ENCODE assay signal across 8 cellular contexts in the genomic region with DNA sequence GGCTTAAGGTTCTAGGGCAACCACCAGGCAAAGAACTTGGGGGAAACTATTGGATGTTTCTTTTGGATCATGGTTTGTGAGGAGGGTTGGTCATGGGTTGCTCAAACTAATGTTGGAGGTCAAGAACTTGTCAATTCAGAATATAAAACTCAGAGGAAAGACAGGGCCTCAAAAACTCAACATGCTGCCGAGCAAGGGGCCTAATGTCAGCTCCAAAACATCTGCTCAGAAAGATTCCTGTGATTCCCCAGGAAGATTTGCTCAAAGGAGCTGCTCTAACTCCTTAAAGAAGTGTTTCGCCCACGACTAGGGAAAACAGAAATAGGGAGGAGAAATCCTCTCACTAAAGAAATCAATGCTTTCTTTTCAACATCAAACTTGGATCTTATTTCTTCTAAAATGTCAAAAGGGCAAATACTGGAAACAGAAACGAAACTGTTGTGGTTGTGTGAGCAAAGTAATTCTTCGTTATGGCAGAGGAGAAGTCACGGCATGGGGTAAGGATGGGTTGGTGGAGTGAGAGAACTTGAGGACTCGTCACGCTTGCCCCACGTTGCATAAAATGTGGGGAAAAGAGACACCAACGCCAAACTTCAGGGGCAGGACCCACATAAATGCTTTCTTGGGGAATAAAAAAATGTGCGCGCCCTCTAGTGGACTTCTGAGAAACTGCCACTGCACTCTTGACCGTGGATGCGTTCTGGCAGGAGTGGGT. TPM values are rescaled to one million over a fixed set of nuclear protein-coding genes. Genes with fewer than 3 reads are reported as not detected.
DNase-seq lines count a peak whose midpoint lies in the region; ATAC-seq and TF ChIP-seq lines count a peak whose summit lies in the region.

No MANE protein-coding gene starts in this region.

- TF ChIP-seq CTCF in DND-41 (IDR thresholded peaks at IDR 0.05; ENCODE audit: borderline replicate concordance, extremely low read depth, low read length, poor library complexity, severe bottlenecking), result peak; percentile 92
- TF ChIP-seq CTCF in HL-60 (IDR thresholded peaks at IDR 0.05; ENCODE audit: insufficient read depth, low read length), result peak; percentile 63
- TF ChIP-seq CTCF in heart right ventricle (IDR thresholded peaks at IDR 0.05), result peak; percentile 69 to 94 (median 90)

- ATAC-seq in DND-41 (ENCODE audit: insufficient read depth, low read depth), result peak; percentile 69; the same call in 2 of the 3 replicates
- ATAC-seq in GM19468 (IDR thresholded peaks at IDR 0.05; ENCODE audit: extremely low read depth, unreplicated experiment), result peak; percentile 22
- peak in 6 of 8 donors; percentile 10 to 80 (median 24) for ATAC-seq in heart right ventricle

- intact Hi-C loops in heart right ventricle (cut with DNase I), result loop anchor here in 9 of 10 donors (2.0 to 10.0 kb wide), 9 partner anchors 283 to 549 kb away; no protein-coding TSS in a partner anchor

- 21 to 24% methylated on average over 14 of the region's 14 CpGs for WGBS in heart right ventricle, 2 donors

- H2AFZ ChIP-seq in DND-41 (ENCODE audit: low read depth, low read length), result peak overlapping the region; percentile 63; the same call in 1 of the 2 replicates

- DNase-seq in DND-41 (peak; percentile 43), HL-60 (ENCODE audit: low read depth in 1 of 2, low spot score in 1 of 2) (peak; percentile 18 to 70), SIG-M5 (lab: John Stamatoyannopoulos, UW) (peak; percentile 39), heart right ventricle (peak; percentile 21 to 44), retina (peak; percentile 70), NCI-H187 (lab: John Stamatoyannopoulos, UW) (no peak)
- DNase-seq in activated naive CD4-positive, alpha-beta T cell treated with anti-CD3 and anti-CD28 coated beads, Interleukin-2, amount 50 U/mL, for 16 hours, result peak; percentile 54

- H3K4me2 ChIP-seq in DND-41 (ENCODE audit: insufficient read depth, low read length), result peak overlapping the region; percentile 45; the same call in 1 of the 2 replicates

- no peaks in the 10 kb centered on the region for H3K36me3 ChIP-seq in DND-41 (ENCODE audit: insufficient read depth, low read length)
- H3K36me3 ChIP-seq in heart right ventricle, result no peaks in the 10 kb centered on the region

- H3K4me1 ChIP-seq in DND-41 (ENCODE audit: insufficient read depth, low read length) (peaks cover 4% of the 10 kb centered on the region), heart right ventricle (peaks cover 0 to 37% (median 7%) of the 10 kb centered on the region in 9 donors)

- H3K9ac ChIP-seq in DND-41 (ENCODE audit: low read depth, low read length), result no peak overlapping the region

- no peaks in the 10 kb centered on the region for H3K9me3 ChIP-seq in DND-41 (ENCODE audit: insufficient read depth, low read length, severe bottlenecking)
- peaks cover 0 to 10% (median 0%) of the 10 kb centered on the region in 11 donors for H3K9me3 ChIP-seq in heart right ventricle

- H3K27ac ChIP-seq in DND-41 (ENCODE audit: low read length) (no peak overlapping the region), HL-60 (replicated peaks) (no peak overlapping the region), heart right ventricle (peak overlapping the region in 7 of 10 donors; percentile 9 to 63 (median 42))

- H3K27me3 ChIP-seq in DND-41 (ENCODE audit: insufficient read depth, low read length, poor library complexity) (no peaks in the 10 kb centered on the region), HL-60 (ENCODE audit: insufficient read depth, poor library complexity, severe bottlenecking) (peaks cover 15% of the 10 kb centered on the region), heart right ventricle (no peaks in the 10 kb centered on the region)

- H3K4me3 ChIP-seq in DND-41 (ENCODE audit: low read depth in 1 of 2, low read length in 2 of 2), result no peak overlapping the region
- no peak overlapping the region for H3K4me3 ChIP-seq in HL-60 (replicated peaks; ENCODE audit: insufficient read depth, low read length)
- H3K4me3 ChIP-seq in heart right ventricle, result peak overlapping the region in 5 of 10 donors; percentile 9 to 30 (median 21)

- no peaks in the 10 kb centered on the region for H4K20me1 ChIP-seq in DND-41 (ENCODE audit: insufficient read depth, low read length)

- no peaks in the 10 kb centered on the region for H3K79me2 ChIP-seq in DND-41 (ENCODE audit: insufficient read depth, low read length)

RNA-seq across cellular contexts. Expression of a gene that starts 3.8 kb away (rescaled TPM):
- 10 to 100 TPM in 5 of 10 donors, 1 to 10 TPM in 5; 6.3 to 32.3 (median 10.2) TPM for total RNA-seq in heart right ventricle
- polyA plus RNA-seq in heart right ventricle, result 1 to 10 TPM; 6.9 to 7.1 TPM

Comparison
In these comparisons a context has a peak if more than half of its experiments do, and no peak if none do; other contexts are left out.
1. DNase-seq: peak in DND-41 (single experiment), HL-60 (2 of 2), SIG-M5 (single experiment), activated naive CD4-positive, alpha-beta T cell treated with anti-CD3 and anti-CD28 coated beads, Interleukin-2, amount 50 U/mL, for 16 hours (single experiment), heart right ventricle (2 of 2) and retina (single experiment); none in NCI-H187 (0 of 2).
2. H3K27ac ChIP-seq: peak in heart right ventricle (7 of 10); none in DND-41 (single experiment) and HL-60 (single experiment).
3. Peak in every context shown above with its lines, with median percentiles within 50 percentile points of each other: ATAC-seq and CTCF ChIP-seq.